ENCODE assay signal across 1 cellular context in genomic region chr14:103001651-103002396, GRCh38.
A peak's percentile ranks its signal among the peaks of the same experiment; 100 is the strongest.
TF ChIP-seq lines count a peak whose summit lies in the region.

No MANE protein-coding gene starts in this region.

TF ChIP-seq in HepG2, 621 proteins besides CTCF, POLR2A, EP300 and RAD21:
- no peak for TF ChIP-seq TSC22D2 (CRISPR knock-in tag; IDR thresholded peaks at IDR 0.05; ENCODE audit: borderline replicate concordance)
- peak; percentile 3 for TF ChIP-seq AGO2 (optimal IDR thresholded peaks at IDR 0.05; ENCODE audit: low read depth, low read length)
